Comparison of ENCODE assay signal across 16 cellular contexts in the genomic region with DNA sequence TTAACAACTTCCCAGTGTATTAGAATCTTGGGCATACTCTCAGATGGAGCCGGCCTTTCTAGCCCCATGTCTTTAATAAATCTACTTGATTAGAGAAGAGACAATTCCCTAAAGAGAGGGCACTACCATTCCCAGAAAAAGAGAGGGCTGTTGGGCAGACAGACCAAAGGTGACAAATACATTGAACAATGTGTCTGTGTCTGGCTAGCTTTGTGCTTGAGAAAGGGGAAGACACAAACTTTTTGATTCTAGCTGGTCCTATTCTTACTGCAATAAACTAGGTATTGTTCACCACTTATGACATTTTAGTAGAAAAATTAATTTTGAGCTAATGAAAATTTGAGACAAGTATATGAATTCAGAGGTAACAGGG. TPM values are rescaled to one million over a fixed set of nuclear protein-coding genes. Genes with fewer than 3 reads are reported as not detected.
DNase-seq lines count a peak whose midpoint lies in the region; ATAC-seq, FAIRE-seq and TF ChIP-seq lines count a peak whose summit lies in the region.
"Had no signal": no experiment of that assay in that cellular context is flagged by ENCODE, and none has a peak within 500 bp of the region (broad histone marks: within the 10 kb centered on the region; RNA-seq: fewer than 3 reads in every experiment).

No MANE protein-coding gene starts in this region.

- CTCF ChIA-PET in A549 (lab: Yijun Ruan, JAX) (no interaction called here), RWPE1 (lab: Yijun Ruan, JAX) (interaction anchor here (0.9 kb wide), 1 partner anchor 14 kb away, joined by 3 read pairs; no protein-coding TSS in a partner anchor)

- 0 out of 3 replicates have a peak overlapping the region, but pooled peaks have one; percentile 2 for H3K4me2 ChIP-seq in A549
- H3K4me2 ChIP-seq: KMS-11 had no signal

- peaks cover 14% of the 10 kb centered on the region for H3K27me3 Mint-ChIP-seq in HFFc6 (ENCODE audit: insufficient read depth)
- no peaks in the 10 kb centered on the region for H3K27me3 Mint-ChIP-seq in activated T-cell treated with anti-CD3 and anti-CD28 coated beads, Interleukin-2, amount 50 U/mL, for 72 hours (ENCODE audit: low read depth)

- H3K27ac ChIP-seq in A549 (peak overlapping the region in 1 of 2 experiments; percentile 73; a peak in 1 of 6 replicates), gastrocnemius medialis (peak overlapping the region in 3 of 4 donors; percentile 4 to 34 (median 6)), RWPE1 (no peak overlapping the region)
- H3K27ac ChIP-seq: KMS-11 had no signal

- WGBS in A549 (ENCODE audit: missing lambda C conversion rate) = 81% methylated on average over 1 of the region's 1 CpG

- ATAC-seq in A549 (no peak), gastrocnemius medialis (no peak), GM19467 (IDR thresholded peaks at IDR 0.05; ENCODE audit: unreplicated experiment) (no peak)
- ATAC-seq in activated T-cell treated with anti-CD3 and anti-CD28 coated beads, Interleukin-2, amount 50 U/mL, for 72 hours (replicated peaks in 1 of 2) = no peak
- ATAC-seq: CD8-positive, alpha-beta T cell had no signal

- TF ChIP-seq CTCF in A549 (IDR thresholded peaks at IDR 0.05) (no peak), HFFc6 (IDR thresholded peaks at IDR 0.05) (no peak), fibroblast of mammary gland (conservative IDR thresholded peaks at IDR 0.05; ENCODE audit: control insufficient read depth, insufficient read depth, low read depth, low read length) (no peak), gastrocnemius medialis (IDR thresholded peaks at IDR 0.05 in 4 of 5, conservative IDR thresholded peaks at IDR 0.05 in 1 of 5) (no peak), RWPE1 (conservative IDR thresholded peaks at IDR 0.05; ENCODE audit: low read depth) (no peak)

- intact Hi-C loops in gastrocnemius medialis (cut with DNase I; ENCODE audit: low total_unique reads) = no loop called here

- H3K9me3 Mint-ChIP-seq in HFFc6 = no peaks in the 10 kb centered on the region; the same call in 1 of the 2 replicates
- H3K9me3 Mint-ChIP-seq in activated T-cell treated with anti-CD3 and anti-CD28 coated beads, Interleukin-2, amount 50 U/mL, for 72 hours = no peaks in the 10 kb centered on the region
- H3K9me3 Mint-ChIP-seq: CD8-positive, alpha-beta T cell had no signal

- H3K4me3 ChIP-seq in A549 (no peak overlapping the region), fibroblast of mammary gland (ENCODE audit: control insufficient read depth, low read depth, low read length) (no peak overlapping the region), gastrocnemius medialis (no peak overlapping the region)
- H3K4me3 ChIP-seq: MG63 had no signal

- H3K4me1 ChIP-seq in A549 (peaks cover 13% of the 10 kb centered on the region; the same call in 2 of the 3 replicates), gastrocnemius medialis (peaks cover 10 to 16% of the 10 kb centered on the region in 2 donors)

- peaks cover 80% of the 10 kb centered on the region for H3K4me1 Mint-ChIP-seq in HFFc6 (ENCODE audit: low read depth)
- no peaks in the 10 kb centered on the region for H3K4me1 Mint-ChIP-seq in activated T-cell treated with anti-CD3 and anti-CD28 coated beads, Interleukin-2, amount 50 U/mL, for 72 hours (ENCODE audit: low read depth)

- POLR2A ChIA-PET in A549 (lab: Yijun Ruan, JAX) (no interaction called here), RWPE1 (lab: Yijun Ruan, JAX; ENCODE audit: low non-redundant PET) (no interaction called here)

- DNase-seq in A549 (ENCODE audit: low read depth in 1 of 2, low spot score in 1 of 2) (no peak), HFFc6 (no peak), fibroblast of mammary gland (ENCODE audit: low read depth) (peak; percentile 52), gastrocnemius medialis (no peak), superior temporal gyrus (ENCODE audit: extremely low spot score) (no peak), RWPE1 (ENCODE audit: low spot score) (no peak)
- DNase-seq in activated T-cell treated with anti-CD3 and anti-CD28 coated beads, Interleukin-2, amount 50 U/mL, for 72 hours = no peak
- DNase-seq: ACHN; CD8-positive, alpha-beta T cell; NCI-H1105 treated with DMSO at 0.1 percent for 48 hours; NCI-H187; NCI-H82 had no signal

- H3K27ac Mint-ChIP-seq in HFFc6 = peak overlapping the region; percentile 85
- no peak overlapping the region for H3K27ac Mint-ChIP-seq in activated T-cell treated with anti-CD3 and anti-CD28 coated beads, Interleukin-2, amount 50 U/mL, for 72 hours
- H3K27ac Mint-ChIP-seq: CD8-positive, alpha-beta T cell had no signal

- TF ChIP-seq POLR2A in A549 (IDR thresholded peaks at IDR 0.05; ENCODE audit: low read length) (no peak), gastrocnemius medialis (IDR thresholded peaks at IDR 0.05) (no peak)

- H3K9me3 ChIP-seq in A549 = no peaks in the 10 kb centered on the region
- H3K9me3 ChIP-seq in gastrocnemius medialis = no peaks in the 10 kb centered on the region
- H3K9me3 ChIP-seq: MG63 had no signal

- peak overlapping the region; percentile 40 for H3K4me3 Mint-ChIP-seq in HFFc6
- H3K4me3 Mint-ChIP-seq in activated T-cell treated with anti-CD3 and anti-CD28 coated beads, Interleukin-2, amount 50 U/mL, for 72 hours = no peak overlapping the region
- H3K4me3 Mint-ChIP-seq: CD8-positive, alpha-beta T cell had no signal

- no peaks in the 10 kb centered on the region for H3K27me3 ChIP-seq in gastrocnemius medialis
- H3K27me3 ChIP-seq: MG63 had no signal

- TF ChIP-seq RAD21 in A549 (conservative IDR thresholded peaks at IDR 0.05 in 1 of 2, IDR thresholded peaks at IDR 0.05 in 1 of 2) = no peak

- H3K36me3 Mint-ChIP-seq in HFFc6 (ENCODE audit: low read depth) = peaks cover 15% of the 10 kb centered on the region
- H3K36me3 Mint-ChIP-seq in activated T-cell treated with anti-CD3 and anti-CD28 coated beads, Interleukin-2, amount 50 U/mL, for 72 hours (ENCODE audit: insufficient read depth in 2 of 2) = no peaks in the 10 kb centered on the region
- H3K36me3 Mint-ChIP-seq: CD8-positive, alpha-beta T cell had no signal

- in situ Hi-C loops in gastrocnemius medialis (cut with MboI; ENCODE audit: low sequenced_read_pairs in 4 of 4) = no loop called here

- H3K36me3 ChIP-seq in gastrocnemius medialis = no peaks in the 10 kb centered on the region
- H3K36me3 ChIP-seq: MG63 had no signal

- no peak for FAIRE-seq in A549 (lab: Jason Lieb, UNC)
- FAIRE-seq: H1 had no signal

- TF ChIP-seq EP300 in A549 (IDR thresholded peaks at IDR 0.05) = no peak

TF ChIP-seq in A549, 52 proteins besides CTCF, POLR2A, EP300 and RAD21:
- TF ChIP-seq KDM1A (IDR thresholded peaks at IDR 0.05; ENCODE audit: low read depth) (no peak), USF2 (IDR thresholded peaks at IDR 0.05) (no peak), FOSB (CRISPR knock-in tag; IDR thresholded peaks at IDR 0.05) (no peak), NPAS2 (CRISPR knock-in tag; IDR thresholded peaks at IDR 0.05; ENCODE audit: borderline replicate concordance) (no peak), MAZ (IDR thresholded peaks at IDR 0.05; ENCODE audit: borderline replicate concordance, low read depth, low read length) (no peak), HDAC2 (IDR thresholded peaks at IDR 0.05) (no peak), RNF2 (IDR thresholded peaks at IDR 0.05; ENCODE audit: borderline replicate concordance, low read depth) (no peak), CEBPB (IDR thresholded peaks at IDR 0.05) (no peak), ZSCAN20 (CRISPR knock-in tag; IDR thresholded peaks at IDR 0.05) (no peak), ZNF302 (CRISPR knock-in tag; IDR thresholded peaks at IDR 0.05) (no peak), GATA3 (IDR thresholded peaks at IDR 0.05; ENCODE audit: borderline replicate concordance) (no peak), POLR2AphosphoS2 (conservative IDR thresholded peaks at IDR 0.05; ENCODE audit: low read length) (no peak), ESRRA (IDR thresholded peaks at IDR 0.05; ENCODE audit: borderline replicate concordance, low read length) (no peak)

RNA-seq across cellular contexts. Expression of gene DUT, which starts 57.7 kb away (rescaled TPM):
- polyA plus RNA-seq in A549 (2011; rRNA removed) (47.8 and 89.1 TPM in 2 replicates), A549 (2017; fragmentation: RNase III; extraction: RNeasy Plus Mini Kit Qiagen cat#74134 plus additional on column Dnase treatment) (105 to 114 TPM (median 110 TPM) in 3 replicates)
- 49.2 and 53.0 TPM in 2 replicates for polyA plus RNA-seq in A549 (2012; cell fraction: cytosol; rRNA removed)
- polyA plus RNA-seq in A549 (2012; cell fraction: nucleus; rRNA removed) = 38.5 and 48.3 TPM in 2 replicates
- 6.9 and 7.0 TPM in 2 replicates for polyA minus RNA-seq in A549 (2011; rRNA and poly(A)+ RNA removed)
- total RNA-seq in HFFc6 (2021; fragmentation: NEBNext Ultra II Directional; extraction: Animal tissue kit (Norgen Biotek cat#: 25700)) = 100 to 1,000 TPM in 5 of 6 experiments, 10 to 100 TPM in 1; 86.0 to 130 (median 114) TPM
- total RNA-seq in gastrocnemius medialis = 10 to 100 TPM; 40.0 to 73.0 (median 45.0) TPM
- total RNA-seq in activated T-cell treated with anti-CD3 and anti-CD28 coated beads, Interleukin-2, amount 50 U/mL, for 72 hours = 100 to 1,000 TPM; 279 to 288 TPM
